ENCODE assay signal across 20 cellular contexts in the genomic region with DNA sequence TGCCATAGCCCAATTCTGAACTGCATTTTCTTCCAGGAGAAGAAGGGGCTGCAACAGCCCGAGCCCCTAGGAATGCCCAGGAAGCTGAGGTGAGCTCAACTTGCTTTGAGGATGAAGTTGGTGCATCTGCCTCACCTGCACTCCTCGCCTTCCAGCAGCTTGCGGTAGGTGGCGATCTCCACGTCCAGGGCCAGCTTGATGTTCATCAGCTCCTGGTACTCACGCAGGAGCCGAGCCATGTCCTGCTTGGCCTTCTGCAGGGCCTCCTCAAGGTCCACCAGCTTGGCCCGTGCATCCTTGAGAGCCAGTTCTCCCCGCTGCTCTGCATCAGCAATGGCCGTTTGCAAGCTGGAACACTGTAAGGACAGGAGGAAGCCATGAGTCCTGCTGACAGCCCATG. TPM values are rescaled to one million over a fixed set of nuclear protein-coding genes. Genes with fewer than 3 reads are reported as not detected.
DNase-seq lines count a peak whose midpoint lies in the region; ATAC-seq lines count a peak whose summit lies in the region.
"Had no signal": no experiment of that assay in that cellular context is flagged by ENCODE, and none has a peak within 500 bp of the region (broad histone marks: within the 10 kb centered on the region; RNA-seq: fewer than 3 reads in every experiment).

No MANE protein-coding gene starts in this region.

- no peak overlapping the region for H3K27ac Mint-ChIP-seq in natural killer cell treated with Interleukin-12 subunit alpha and Interleukin-12 subunit beta and Interleukin-15 and Interleukin-18, amount 100 ng/mL, for 72 hours

- no peak overlapping the region for H3K4me3 Mint-ChIP-seq in natural killer cell treated with Interleukin-12 subunit alpha and Interleukin-12 subunit beta and Interleukin-15 and Interleukin-18, amount 100 ng/mL, for 72 hours

- peak; percentile 60 for DNase-seq in activated effector memory CD4-positive, alpha-beta T cell treated with anti-CD3 and anti-CD28 coated beads, Interleukin-2, amount 50 U/mL, for 16 hours
- DNase-seq in activated effector memory CD4-positive, alpha-beta T cell treated with Interleukin-2 at 50 U/mL for 16 hours, result no peak
- DNase-seq in HT-29 (ENCODE audit: low spot score) (peak; percentile 27), RPMI8226 (peak; percentile 60), posterior vena cava (ENCODE audit: low spot score) (peak; percentile 66), MV-4-11 (lab: John Stamatoyannopoulos, UW) (no peak)
- DNase-seq in natural killer cell treated with Interleukin-12 subunit alpha and Interleukin-12 subunit beta and Interleukin-15 and Interleukin-18, amount 100 ng/mL, for 72 hours (ENCODE audit: low spot score), result no peak
- DNase-seq: COR-L47, EL, HCEC 1CT, KG1, NCI-H1105 treated with DMSO at 0.1 percent for 48 hours, NCI-H187 treated with DMSO at 0.1 percent for 48 hours, NCI-H774, SHP77, T-helper 1 cell had no signal

- intact Hi-C loops in posterior vena cava (cut with DNase I), result no loop called here

- no peak for ATAC-seq in HG03439 (IDR thresholded peaks at IDR 0.05; ENCODE audit: unreplicated experiment)
- ATAC-seq in natural killer cell treated with Interleukin-12 subunit alpha and Interleukin-12 subunit beta and Interleukin-15 and Interleukin-18, amount 100 ng/mL, for 72 hours, result no peak
- ATAC-seq: SK-N-SH treated with all-trans-retinoic acid at 6 μM for 48 hours had no signal

- no peaks in the 10 kb centered on the region for H3K36me3 Mint-ChIP-seq in natural killer cell treated with Interleukin-12 subunit alpha and Interleukin-12 subunit beta and Interleukin-15 and Interleukin-18, amount 100 ng/mL, for 72 hours

- H3K27me3 Mint-ChIP-seq in natural killer cell treated with Interleukin-12 subunit alpha and Interleukin-12 subunit beta and Interleukin-15 and Interleukin-18, amount 100 ng/mL, for 72 hours, result peaks cover 14% of the 10 kb centered on the region in 2 donors

- no peaks in the 10 kb centered on the region for H3K9me3 Mint-ChIP-seq in natural killer cell treated with Interleukin-12 subunit alpha and Interleukin-12 subunit beta and Interleukin-15 and Interleukin-18, amount 100 ng/mL, for 72 hours

- H3K4me1 Mint-ChIP-seq in natural killer cell treated with Interleukin-12 subunit alpha and Interleukin-12 subunit beta and Interleukin-15 and Interleukin-18, amount 100 ng/mL, for 72 hours (ENCODE audit: low read depth in 2 of 2), result no peaks in the 10 kb centered on the region

RNA-seq across cellular contexts. Expression of gene KRT75, which starts 6.0 kb away (rescaled TPM):
- total RNA-seq in HT-29 (2014; rRNA removed; shearing (Covaris generic)), result 0.08 TPM in 2 replicates
- total RNA-seq in posterior vena cava, result not detected
- total RNA-seq in natural killer cell treated with Interleukin-12 subunit alpha and Interleukin-12 subunit beta and Interleukin-15 and Interleukin-18, amount 100 ng/mL, for 72 hours, result not detected
- total RNA-seq: A673, NCI-H460 had no signal

RNA-seq across cellular contexts. Expression of gene KRT82, which starts 22.0 kb away (rescaled TPM):
- total RNA-seq in HT-29 (2014; rRNA removed; shearing (Covaris generic)), result not detected in 2 replicates
- total RNA-seq in posterior vena cava, result not detected
- total RNA-seq in natural killer cell treated with Interleukin-12 subunit alpha and Interleukin-12 subunit beta and Interleukin-15 and Interleukin-18, amount 100 ng/mL, for 72 hours, result not detected
- total RNA-seq: A673, NCI-H460 had no signal

RNA-seq across cellular contexts. Expression of gene KRT6B, which starts 23.8 kb away (rescaled TPM):
- 0.23 TPM in 1 of 2 replicates, not detected in the other for total RNA-seq in HT-29 (2014; rRNA removed; shearing (Covaris generic))
- total RNA-seq in posterior vena cava, result not detected
- total RNA-seq in natural killer cell treated with Interleukin-12 subunit alpha and Interleukin-12 subunit beta and Interleukin-15 and Interleukin-18, amount 100 ng/mL, for 72 hours, result not detected
- total RNA-seq: A673, NCI-H460 had no signal

RNA-seq across cellular contexts. Expression of gene KRT84, which starts 42.7 kb away (rescaled TPM):
- total RNA-seq in HT-29 (2014; rRNA removed; shearing (Covaris generic)), result not detected in 2 replicates
- not detected for total RNA-seq in posterior vena cava
- not detected for total RNA-seq in natural killer cell treated with Interleukin-12 subunit alpha and Interleukin-12 subunit beta and Interleukin-15 and Interleukin-18, amount 100 ng/mL, for 72 hours
- total RNA-seq: A673, NCI-H460 had no signal

RNA-seq across cellular contexts. Expression of gene KRT6C, which starts 45.5 kb away (rescaled TPM):
- not detected in 2 replicates for total RNA-seq in HT-29 (2014; rRNA removed; shearing (Covaris generic))
- total RNA-seq in posterior vena cava, result not detected
- total RNA-seq in natural killer cell treated with Interleukin-12 subunit alpha and Interleukin-12 subunit beta and Interleukin-15 and Interleukin-18, amount 100 ng/mL, for 72 hours, result not detected
- total RNA-seq: A673, NCI-H460 had no signal

Comparison
In these comparisons a context has a peak if more than half of its experiments do, and no peak if none do; other contexts are left out.
1. DNase-seq: peak in activated effector memory CD4-positive, alpha-beta T cell treated with anti-CD3 and anti-CD28 coated beads, Interleukin-2, amount 50 U/mL, for 16 hours (single experiment), HT-29 (single experiment), RPMI8226 (single experiment) and posterior vena cava (single experiment); none in activated effector memory CD4-positive, alpha-beta T cell treated with Interleukin-2 at 50 U/mL for 16 hours (single experiment), MV-4-11 (single experiment) and natural killer cell treated with Interleukin-12 subunit alpha and Interleukin-12 subunit beta and Interleukin-15 and Interleukin-18, amount 100 ng/mL, for 72 hours (single experiment).